Comparison of ENCODE assay signal across 24 cellular contexts in genomic region chr6:17714177-17714576, GRCh38. TPM values are rescaled to one million over a fixed set of nuclear protein-coding genes. Genes with fewer than 3 reads are reported as not detected.
DNase-seq lines count a peak whose midpoint lies in the region; ATAC-seq and TF ChIP-seq lines count a peak whose summit lies in the region.
"Had no signal": no experiment of that assay in that cellular context is flagged by ENCODE, and none has a peak within 500 bp of the region (broad histone marks: within the 10 kb centered on the region; RNA-seq: fewer than 3 reads in every experiment).

No MANE protein-coding gene starts in this region.

- CTCF ChIA-PET in activated CD8-positive, alpha-beta memory T cell treated with anti-CD3 and anti-CD28 coated beads, Interleukin-2, amount 10 ng/mL, durations not matched to agents 7 days and 5 days (lab: Charles Lee), result interaction anchor here (0.6 to 4.4 kb wide), 6 partner anchors 11 to 114 kb away, joined by 3 to 60 read pairs (median 4); partner anchors contain the start of genes FAM8A1 and NUP153
- CTCF ChIA-PET in SK-N-SH (lab: Yijun Ruan, JAX), result no interaction called here

- H3K4me2 ChIP-seq in SK-N-SH, result 0 out of 2 replicates have a peak overlapping the region, but pooled peaks have one; percentile 59
- H3K4me2 ChIP-seq: BLaER1 had no signal

- H3K36me3 ChIP-seq in SK-N-SH (replicated peaks in 1 of 2; ENCODE audit: control insufficient read depth in 1 of 2, insufficient read depth in 2 of 2, low read length in 1 of 2) (no peaks in the 10 kb centered on the region), ovary (no peaks in the 10 kb centered on the region)
- H3K36me3 ChIP-seq: BLaER1, brain microvascular endothelial cell, right lobe of liver, uterus had no signal

- intact Hi-C loops in ovary (cut with DNase I), result no loop called here

- no peak for TF ChIP-seq RAD21 in SK-N-SH (IDR thresholded peaks at IDR 0.05; ENCODE audit: low read length)

- H3K9me3 ChIP-seq in SK-N-SH (no peaks in the 10 kb centered on the region), ovary (no peaks in the 10 kb centered on the region)
- H3K9me3 ChIP-seq: BLaER1, right lobe of liver, uterus had no signal

- no peaks in the 10 kb centered on the region for H3K9me3 Mint-ChIP-seq in activated CD8-positive, alpha-beta memory T cell treated with anti-CD3 and anti-CD28 coated beads, Interleukin-2, amount 10 ng/mL, durations not matched to agents 7 days and 5 days (ENCODE audit: low read depth)
- H3K9me3 Mint-ChIP-seq in stimulated activated effector memory CD8-positive, alpha-beta T cell treated with anti-CD3 and anti-CD28 coated beads, Interleukin-12 subunit alpha, Interleukin-12 subunit beta, amount 100 ng/mL, for 72 hours, result peaks cover 2% of the 10 kb centered on the region
- H3K9me3 Mint-ChIP-seq: activated T-cell treated with anti-CD3 and anti-CD28 coated beads, Interleukin-2, amount 50 U/mL, for 4 hours had no signal

- H3K4me1 ChIP-seq in SK-N-SH (ENCODE audit: control insufficient read depth in 1 of 2, insufficient read depth in 2 of 2, low read depth in 1 of 2, low read length in 1 of 2), result peaks cover 0 to 17% of the 10 kb centered on the region in 2 experiments; a peak in 2 of 4 replicates
- H3K4me1 ChIP-seq in ovary (ENCODE audit: insufficient read depth), result no peaks in the 10 kb centered on the region
- H3K4me1 ChIP-seq: BLaER1, right lobe of liver, uterus had no signal

- H3K4me1 Mint-ChIP-seq in activated CD8-positive, alpha-beta memory T cell treated with anti-CD3 and anti-CD28 coated beads, Interleukin-2, amount 10 ng/mL, durations not matched to agents 7 days and 5 days, result peaks cover 33% of the 10 kb centered on the region
- H3K4me1 Mint-ChIP-seq in stimulated activated effector memory CD8-positive, alpha-beta T cell treated with anti-CD3 and anti-CD28 coated beads, Interleukin-12 subunit alpha, Interleukin-12 subunit beta, amount 100 ng/mL, for 72 hours, result peaks cover 12% of the 10 kb centered on the region

- H2AFZ ChIP-seq in SK-N-SH (ENCODE audit: low read depth), result 0 out of 2 replicates have a peak overlapping the region, but pooled peaks have one; percentile 80

- POLR2A ChIA-PET in SK-N-SH (lab: Yijun Ruan, JAX), result no interaction called here

- H4K20me1 ChIP-seq in SK-N-SH (ENCODE audit: insufficient read depth), result no peaks in the 10 kb centered on the region
- H4K20me1 ChIP-seq: BLaER1 had no signal

- no peak for ATAC-seq in activated CD8-positive, alpha-beta memory T cell treated with anti-CD3 and anti-CD28 coated beads, Interleukin-2, amount 10 ng/mL, durations not matched to agents 7 days and 5 days
- no peak for ATAC-seq in stimulated activated effector memory CD8-positive, alpha-beta T cell treated with anti-CD3 and anti-CD28 coated beads, Interleukin-12 subunit alpha, Interleukin-12 subunit beta, amount 100 ng/mL, for 72 hours

- DNase-seq in activated CD8-positive, alpha-beta memory T cell treated with anti-CD3 and anti-CD28 coated beads, Interleukin-2, amount 10 ng/mL, durations not matched to agents 7 days and 5 days, result no peak
- DNase-seq in activated CD8-positive, alpha-beta memory T cell treated with anti-CD3 and anti-CD28 coated beads, Interleukin-2, amount 50 U/mL, for 4 hours, result no peak
- no peak for DNase-seq in SK-N-SH
- DNase-seq in fibroblast of mammary gland (ENCODE audit: low read depth), result peak; percentile 11
- DNase-seq in stimulated activated effector memory CD8-positive, alpha-beta T cell treated with anti-CD3 and anti-CD28 coated beads, Interleukin-12 subunit alpha, Interleukin-12 subunit beta, amount 100 ng/mL, for 72 hours (ENCODE audit: low spot score in 2 of 2), result no peak
- no peak for DNase-seq in ovary
- no peak for DNase-seq in LoVo (ENCODE audit: low spot score)
- no peak for DNase-seq in UCSD-AML1 (lab: John Stamatoyannopoulos, UW; ENCODE audit: unreplicated experiment)
- DNase-seq: activated CD4-positive, alpha-beta T cell treated with anti-CD3 and anti-CD28 coated beads, Interleukin-2, amount 50 U/mL, for 4 hours; activated T-cell treated with anti-CD3 and anti-CD28 coated beads, Interleukin-2, amount 50 U/mL, for 4 hours; brain microvascular endothelial cell; GDM1; kidney; NCI-H146; NCI-H2171; right lobe of liver; SIG-M5; stimulated activated CD4-positive, alpha-beta T cell treated with anti-CD3 and anti-CD28 coated beads, Interleukin-15, amount 100 ng/mL, for 24 hours; uterus had no signal

- peak overlapping the region in 1 of 2 experiments; percentile 82; a peak in 1 of 4 replicates for H3K27ac ChIP-seq in SK-N-SH (ENCODE audit: low read depth in 2 of 2, low read length in 1 of 2)
- no peak overlapping the region for H3K27ac ChIP-seq in ovary
- H3K27ac ChIP-seq: BLaER1, brain microvascular endothelial cell, foreskin keratinocyte, right lobe of liver, VCaP had no signal

- H3K79me2 ChIP-seq in SK-N-SH (ENCODE audit: insufficient read depth), result no peaks in the 10 kb centered on the region

- H3K27ac Mint-ChIP-seq in activated CD8-positive, alpha-beta memory T cell treated with anti-CD3 and anti-CD28 coated beads, Interleukin-2, amount 10 ng/mL, durations not matched to agents 7 days and 5 days, result peak overlapping the region; percentile 98
- H3K27ac Mint-ChIP-seq in stimulated activated effector memory CD8-positive, alpha-beta T cell treated with anti-CD3 and anti-CD28 coated beads, Interleukin-12 subunit alpha, Interleukin-12 subunit beta, amount 100 ng/mL, for 72 hours, result peak overlapping the region; percentile 87

- no peak for TF ChIP-seq POLR2A in ovary (IDR thresholded peaks at IDR 0.05)

- peak overlapping the region; percentile 54 for H3K4me3 Mint-ChIP-seq in activated CD8-positive, alpha-beta memory T cell treated with anti-CD3 and anti-CD28 coated beads, Interleukin-2, amount 10 ng/mL, durations not matched to agents 7 days and 5 days
- no peak overlapping the region for H3K4me3 Mint-ChIP-seq in stimulated activated effector memory CD8-positive, alpha-beta T cell treated with anti-CD3 and anti-CD28 coated beads, Interleukin-12 subunit alpha, Interleukin-12 subunit beta, amount 100 ng/mL, for 72 hours
- H3K4me3 Mint-ChIP-seq: activated T-cell treated with anti-CD3 and anti-CD28 coated beads, Interleukin-2, amount 50 U/mL, for 4 hours had no signal

- no peaks in the 10 kb centered on the region for H3K27me3 ChIP-seq in SK-N-SH (ENCODE audit: insufficient read depth)
- no peaks in the 10 kb centered on the region for H3K27me3 ChIP-seq in ovary
- H3K27me3 ChIP-seq: BLaER1, brain microvascular endothelial cell, foreskin keratinocyte, right lobe of liver, uterus had no signal

- H3K27me3 Mint-ChIP-seq in activated CD8-positive, alpha-beta memory T cell treated with anti-CD3 and anti-CD28 coated beads, Interleukin-2, amount 10 ng/mL, durations not matched to agents 7 days and 5 days, result no peaks in the 10 kb centered on the region
- H3K27me3 Mint-ChIP-seq: activated naive CD8-positive, alpha-beta T cell had no signal

- H3F3A ChIP-seq in SK-N-SH (replicated peaks; ENCODE audit: insufficient read depth), result peaks cover 20% of the 10 kb centered on the region

- H3K9me2 ChIP-seq in SK-N-SH, result no peaks in the 10 kb centered on the region

- H3K36me3 Mint-ChIP-seq in activated CD8-positive, alpha-beta memory T cell treated with anti-CD3 and anti-CD28 coated beads, Interleukin-2, amount 10 ng/mL, durations not matched to agents 7 days and 5 days, result peaks cover 7% of the 10 kb centered on the region
- H3K36me3 Mint-ChIP-seq in stimulated activated effector memory CD8-positive, alpha-beta T cell treated with anti-CD3 and anti-CD28 coated beads, Interleukin-12 subunit alpha, Interleukin-12 subunit beta, amount 100 ng/mL, for 72 hours, result peaks cover 6% of the 10 kb centered on the region

- TF ChIP-seq EP300 in SK-N-SH (IDR thresholded peaks at IDR 0.05; ENCODE audit: borderline replicate concordance in 1 of 2, low read depth in 1 of 2, low read length in 1 of 2) (no peak), ovary (IDR thresholded peaks at IDR 0.05) (no peak)

- H3K4me3 ChIP-seq in SK-N-SH (ENCODE audit: low read depth in 2 of 2, low read length in 1 of 2), result no peak overlapping the region
- H3K4me3 ChIP-seq in fibroblast of mammary gland (ENCODE audit: control insufficient read depth, low read depth, low read length), result no peak overlapping the region
- H3K4me3 ChIP-seq in ovary, result no peak overlapping the region
- H3K4me3 ChIP-seq: BLaER1, coronary artery, right lobe of liver, uterus had no signal

- H3K9ac ChIP-seq in SK-N-SH, result no peak overlapping the region
- H3K9ac ChIP-seq: BLaER1 had no signal

- TF ChIP-seq CTCF in SK-N-SH (IDR thresholded peaks at IDR 0.05), result no peak
- no peak for TF ChIP-seq CTCF in fibroblast of mammary gland (conservative IDR thresholded peaks at IDR 0.05; ENCODE audit: control insufficient read depth, insufficient read depth, low read depth, low read length)
- TF ChIP-seq CTCF in ovary (IDR thresholded peaks at IDR 0.05), result no peak

TF ChIP-seq in SK-N-SH, 30 proteins besides CTCF, POLR2A, EP300 and RAD21 (continues in another document):
- TF ChIP-seq JUND (IDR thresholded peaks at IDR 0.05), result no peak
- TF ChIP-seq SIN3A (IDR thresholded peaks at IDR 0.05; ENCODE audit: borderline replicate concordance, low read depth, low read length), result no peak
- TF ChIP-seq GATA2 (CRISPR knock-in tag; IDR thresholded peaks at IDR 0.05), result no peak
- no peak for TF ChIP-seq RXRA (IDR thresholded peaks at IDR 0.05; ENCODE audit: borderline replicate concordance, low read depth)
- no peak for TF ChIP-seq CHD2 (IDR thresholded peaks at IDR 0.05; ENCODE audit: low read length, partially characterized antibody)
- TF ChIP-seq FOSL2 (IDR thresholded peaks at IDR 0.05; ENCODE audit: borderline replicate concordance, low read depth), result no peak
- TF ChIP-seq USF1 (IDR thresholded peaks at IDR 0.05; ENCODE audit: borderline replicate concordance, low read depth), result no peak
- no peak for TF ChIP-seq POLR2AphosphoS5 (IDR thresholded peaks at IDR 0.05; ENCODE audit: low read depth, low read length)

RNA-seq across cellular contexts. Expression of gene NUP153, which starts 7.5 kb away (rescaled TPM):
- total RNA-seq in activated CD8-positive, alpha-beta memory T cell treated with anti-CD3 and anti-CD28 coated beads, Interleukin-2, amount 10 ng/mL, durations not matched to agents 7 days and 5 days, result 10 to 100 TPM; 83.8 to 97.9 TPM
- polyA plus RNA-seq in SK-N-SH (2012; rRNA removed) (10.5 and 14.5 TPM in 2 replicates), ovary (10 to 100 TPM; 14.2 to 29.9 TPM)
- 10.6 and 10.9 TPM in 2 replicates for polyA plus RNA-seq in SK-N-SH (2012; cell fraction: cytosol; rRNA removed)
- 12.9 and 28.1 TPM in 2 replicates for polyA plus RNA-seq in SK-N-SH (2012; cell fraction: nucleus; rRNA removed)
- 10 to 100 TPM; 25.2 to 43.4 (median 34.6) TPM for total RNA-seq in ovary
